Comparison of ENCODE assay signal across 1 cellular context in genomic region chr19:42441047-42441440, GRCh38.
TF ChIP-seq lines count a peak whose summit lies in the region.

No MANE protein-coding gene starts in this region.

TF ChIP-seq in HepG2, 621 proteins besides CTCF, POLR2A, EP300 and RAD21 (continued from another document):
- TF ChIP-seq KLF13 (CRISPR knock-in tag; IDR thresholded peaks at IDR 0.05) (no peak), ZNF530 (CRISPR knock-in tag; IDR thresholded peaks at IDR 0.05; ENCODE audit: low read depth) (no peak), ZNF274 (CRISPR knock-in tag; IDR thresholded peaks at IDR 0.05) (no peak), MIER3 (CRISPR knock-in tag; IDR thresholded peaks at IDR 0.05; ENCODE audit: borderline replicate concordance) (no peak), LCORL (IDR thresholded peaks at IDR 0.05) (no peak), LCORL (CRISPR knock-in tag; IDR thresholded peaks at IDR 0.05) (0 out of 2 replicates have a peak, but pooled peaks have one; percentile 33), ELF3 (CRISPR knock-in tag; IDR thresholded peaks at IDR 0.05) (no peak), NFE2L2 (IDR thresholded peaks at IDR 0.05; ENCODE audit: low read length) (no peak), ZNF615 (CRISPR knock-in tag; IDR thresholded peaks at IDR 0.05; ENCODE audit: borderline replicate concordance) (no peak), PHB2 (IDR thresholded peaks at IDR 0.05; ENCODE audit: partially characterized antibody) (no peak), USF2 (IDR thresholded peaks at IDR 0.05; ENCODE audit: low read depth, low read length) (no peak), USF2 (CRISPR knock-in tag; IDR thresholded peaks at IDR 0.05; ENCODE audit: borderline replicate concordance) (no peak), ARID4A (CRISPR knock-in tag; IDR thresholded peaks at IDR 0.05; ENCODE audit: borderline replicate concordance) (no peak; the same call in 1 of the 2 replicates)
TF ChIP-seq in HepG2: peak in this region for 12.
